Comparison of ENCODE assay signal across 8 cellular contexts in genomic region chr12:124388679-124389536, GRCh38.
DNase-seq lines count a peak whose midpoint lies in the region; ATAC-seq, FAIRE-seq and TF ChIP-seq lines count a peak whose summit lies in the region.

No MANE protein-coding gene starts in this region.

- H2BK5ac ChIP-seq in trophoblast cell (ENCODE audit: low read depth, low read length, poor library complexity), result peak overlapping the region; percentile 43

- no peak overlapping the region for H3K27ac Mint-ChIP-seq in T-cell

- peak overlapping the region; percentile 65 for H2BK120ac ChIP-seq in trophoblast cell (ENCODE audit: insufficient read depth, low read length, poor library complexity)

- TF ChIP-seq CTCF in A549 (IDR thresholded peaks at IDR 0.05) (no peak), testis (IDR thresholded peaks at IDR 0.05) (no peak)

- CTCF ChIA-PET in A549 (lab: Yijun Ruan, JAX) (interaction anchor here (0.6 to 9.3 kb wide), 15 partner anchors 9 to 382 kb away, joined by 3 to 100 read pairs (median 5); no protein-coding TSS in a partner anchor), T-cell (lab: Charles Lee) (interaction anchor here (0.6 to 1.6 kb wide), 4 partner anchors 10 to 389 kb away, joined by 3 to 8 read pairs (median 4); no protein-coding TSS in a partner anchor)

- H3K14ac ChIP-seq in trophoblast cell (ENCODE audit: low read length), result peak overlapping the region; percentile 68

- peak overlapping the region; percentile 49 for H4K8ac ChIP-seq in trophoblast cell (ENCODE audit: low read depth, low read length)

- ATAC-seq in A549 (peak; percentile 30 to 56), HG02759 (IDR thresholded peaks at IDR 0.05; ENCODE audit: unreplicated experiment) (peak; percentile 44), T-cell (replicated peaks in 1 of 4) (peak; percentile 74 to 83 (median 78)), left cardiac atrium (peak; percentile 69 to 70)

- peak overlapping the region; percentile 31 for H4K12ac ChIP-seq in trophoblast cell (ENCODE audit: low read depth, low read length)

- no peaks in the 10 kb centered on the region for H3K9me3 ChIP-seq in A549
- peaks cover 4% of the 10 kb centered on the region for H3K9me3 ChIP-seq in trophoblast cell (ENCODE audit: insufficient read depth, low read depth, low read length)
- no peaks in the 10 kb centered on the region for H3K9me3 ChIP-seq in testis

- no peak overlapping the region for H3K23ac ChIP-seq in trophoblast cell (ENCODE audit: low read length)

- DNase-seq in A549 (ENCODE audit: low read depth in 1 of 2, low spot score in 1 of 2), result peak; percentile 74 to 94
- peak; percentile 29 to 80 (median 67) for DNase-seq in T-cell
- DNase-seq in amniotic stem cell (lab: John Stamatoyannopoulos, UW), result peak; percentile 59
- peak; percentile 92 for DNase-seq in left cardiac atrium
- peak; percentile 77 to 83 for DNase-seq in trophoblast cell
- peak; percentile 92 for DNase-seq in testis
- no peak for DNase-seq in NOMO-1 treated with dmso at 0.1 percent for 144 hours (lab: John Stamatoyannopoulos, UW; ENCODE audit: unreplicated experiment)

- peak overlapping the region; percentile 63 for H2BK12ac ChIP-seq in trophoblast cell (ENCODE audit: low read length)

- peak overlapping the region; percentile 80 for H4K91ac ChIP-seq in trophoblast cell (ENCODE audit: low read depth, low read length)

- H3K36me3 Mint-ChIP-seq in T-cell, result peaks cover 6% of the 10 kb centered on the region

- H3K27ac ChIP-seq in A549, result peak overlapping the region; percentile 99 to 100
- peak overlapping the region; percentile 88 for H3K27ac ChIP-seq in trophoblast cell (ENCODE audit: low read depth, low read length)
- H3K27ac ChIP-seq in testis, result peak overlapping the region; percentile 80 to 82

- peak overlapping the region; percentile 53 to 69 (median 66) for H3K4me3 Mint-ChIP-seq in T-cell

- peak; percentile 31 to 44; a peak in 2 of 5 replicates for TF ChIP-seq EP300 in A549 (IDR thresholded peaks at IDR 0.05)

- POLR2A ChIA-PET in A549 (lab: Yijun Ruan, JAX), result interaction anchor here (0.6 to 3.8 kb wide), 13 partner anchors 9 to 525 kb away, joined by 3 to 22 read pairs (median 4); partner anchors contain the start of genes NCOR2 and UBC
- POLR2A ChIA-PET in T-cell (lab: Charles Lee), result interaction anchor here in 1 of 2 donors (0.5 to 0.7 kb wide), 2 partner anchors 26 to 47 kb away, joined by 3 to 4 read pairs; no protein-coding TSS in a partner anchor

- TF ChIP-seq POLR2A in A549 (IDR thresholded peaks at IDR 0.05; ENCODE audit: low read length), result peak; percentile 41
- TF ChIP-seq POLR2A in testis (IDR thresholded peaks at IDR 0.05), result no peak

- H2AFZ ChIP-seq in trophoblast cell (ENCODE audit: insufficient read depth, low read length, poor library complexity), result peak overlapping the region; percentile 67

- intact Hi-C loops in left cardiac atrium (cut with DNase I), result loop anchor here (5.0 to 10.0 kb wide), 3 partner anchors 33 to 176 kb away; partner anchors contain the start of gene NCOR2 (in 2 of the 2)
- intact Hi-C loops in testis (cut with DNase I; ENCODE audit: low total_unique reads), result loop anchor here (10.0 kb wide), 1 partner anchor 176 kb away; the partner anchor contains the start of gene NCOR2

- H3K36me3 ChIP-seq in trophoblast cell (ENCODE audit: control insufficient read depth in 1 of 2, insufficient read depth in 2 of 2, low read length in 2 of 2), result peaks cover 24% of the 10 kb centered on the region in 2 experiments
- no peaks in the 10 kb centered on the region for H3K36me3 ChIP-seq in testis (ENCODE audit: low read depth, missing control alignments)

- peaks cover 21% of the 10 kb centered on the region for H3K79me2 ChIP-seq in trophoblast cell (ENCODE audit: control insufficient read depth, insufficient read depth, low read length, poor library complexity)

- no peaks in the 10 kb centered on the region for H3K27me3 Mint-ChIP-seq in T-cell

- H3K4ac ChIP-seq in trophoblast cell (ENCODE audit: low read depth, low read length), result peak overlapping the region; percentile 54

- H3K4me1 Mint-ChIP-seq in T-cell, result peaks cover 28 to 37% (median 35%) of the 10 kb centered on the region in 3 donors

- H3K27me3 ChIP-seq in trophoblast cell (ENCODE audit: insufficient read depth, low read length) (no peaks in the 10 kb centered on the region), testis (no peaks in the 10 kb centered on the region)

- FAIRE-seq in A549 (lab: Jason Lieb, UNC), result no peak

- peaks cover 69% of the 10 kb centered on the region for H3K4me1 ChIP-seq in A549
- peaks cover 59 to 77% of the 10 kb centered on the region in 2 experiments for H3K4me1 ChIP-seq in trophoblast cell (ENCODE audit: control insufficient read depth in 1 of 2, insufficient read depth in 2 of 2, low read length in 2 of 2)
- peaks cover 71% of the 10 kb centered on the region for H3K4me1 ChIP-seq in testis

- peak overlapping the region; percentile 97 for H3K4me2 ChIP-seq in A549
- H3K4me2 ChIP-seq in trophoblast cell (ENCODE audit: low read length), result peak overlapping the region; percentile 89

- peaks cover 50% of the 10 kb centered on the region for H3K79me1 ChIP-seq in trophoblast cell (ENCODE audit: low read length)

- H2AK5ac ChIP-seq in trophoblast cell (ENCODE audit: low read length), result peak overlapping the region; percentile 29

- TF ChIP-seq RAD21 in A549 (conservative IDR thresholded peaks at IDR 0.05 in 1 of 2, IDR thresholded peaks at IDR 0.05 in 1 of 2), result no peak; a peak in 1 of 5 replicates

- peak overlapping the region; percentile 60 for H3K18ac ChIP-seq in trophoblast cell (ENCODE audit: low read length)

- H3K4me3 ChIP-seq in A549 (peak overlapping the region; percentile 79), trophoblast cell (ENCODE audit: low read depth, low read length) (peak overlapping the region; percentile 72), testis (peak overlapping the region; percentile 50 to 59)

- 0% methylated on average over 18 of the region's 68 CpGs for WGBS in A549 (ENCODE audit: missing lambda C conversion rate)
- WGBS in trophoblast cell (ENCODE audit: extremely low coverage, insufficient coverage, insufficient read length), result no CpG with 5 or more reads among the region's 68 CpGs
- WGBS in testis, 2 donors, result 19 to 27% methylated on average over 34 to 57 of the region's 68 CpGs

- H3K9me3 Mint-ChIP-seq in T-cell, result no peaks in the 10 kb centered on the region

- peak overlapping the region; percentile 77 for H3K9ac ChIP-seq in trophoblast cell (ENCODE audit: low read length)

TF ChIP-seq in A549, 52 proteins besides CTCF, POLR2A, EP300 and RAD21:
- peak; percentile 77; the same call in 1 of the 2 replicates for TF ChIP-seq FOSB (CRISPR knock-in tag; IDR thresholded peaks at IDR 0.05)
- TF ChIP-seq, protein P1, sequence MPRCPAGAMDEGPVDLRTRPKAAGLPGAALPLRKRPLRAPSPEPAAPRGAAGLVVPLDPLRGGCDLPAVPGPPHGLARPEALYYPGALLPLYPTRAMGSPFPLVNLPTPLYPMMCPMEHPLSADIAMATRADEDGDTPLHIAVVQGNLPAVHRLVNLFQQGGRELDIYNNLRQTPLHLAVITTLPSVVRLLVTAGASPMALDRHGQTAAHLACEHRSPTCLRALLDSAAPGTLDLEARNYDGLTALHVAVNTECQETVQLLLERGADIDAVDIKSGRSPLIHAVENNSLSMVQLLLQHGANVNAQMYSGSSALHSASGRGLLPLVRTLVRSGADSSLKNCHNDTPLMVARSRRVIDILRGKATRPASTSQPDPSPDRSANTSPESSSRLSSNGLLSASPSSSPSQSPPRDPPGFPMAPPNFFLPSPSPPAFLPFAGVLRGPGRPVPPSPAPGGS (IDR thresholded peaks at IDR 0.05), result 0 out of 3 replicates have a peak, but pooled peaks have one; percentile 47
- no peak for TF ChIP-seq CHD4 (IDR thresholded peaks at IDR 0.05; ENCODE audit: borderline replicate concordance)
- TF ChIP-seq NPAS2 (CRISPR knock-in tag; IDR thresholded peaks at IDR 0.05; ENCODE audit: borderline replicate concordance), result no peak
- peak; percentile 53 for TF ChIP-seq GATA3 (IDR thresholded peaks at IDR 0.05; ENCODE audit: borderline replicate concordance)
- TF ChIP-seq HEYL (CRISPR knock-in tag; IDR thresholded peaks at IDR 0.05), result no peak
- no peak for TF ChIP-seq TP53 (CRISPR knock-in tag; IDR thresholded peaks at IDR 0.05)
- TF ChIP-seq RNF2 (IDR thresholded peaks at IDR 0.05; ENCODE audit: borderline replicate concordance, low read depth), result 0 out of 2 replicates have a peak, but pooled peaks have one; percentile 48
- TF ChIP-seq, protein P2, sequence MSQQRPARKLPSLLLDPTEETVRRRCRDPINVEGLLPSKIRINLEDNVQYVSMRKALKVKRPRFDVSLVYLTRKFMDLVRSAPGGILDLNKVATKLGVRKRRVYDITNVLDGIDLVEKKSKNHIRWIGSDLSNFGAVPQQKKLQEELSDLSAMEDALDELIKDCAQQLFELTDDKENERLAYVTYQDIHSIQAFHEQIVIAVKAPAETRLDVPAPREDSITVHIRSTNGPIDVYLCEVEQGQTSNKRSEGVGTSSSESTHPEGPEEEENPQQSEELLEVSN (IDR thresholded peaks at IDR 0.05; ENCODE audit: borderline replicate concordance, low read depth), result peak; percentile 53
- TF ChIP-seq MYC (IDR thresholded peaks at IDR 0.05; ENCODE audit: borderline replicate concordance, low read length), result peak; percentile 30; the same call in 1 of the 2 replicates
- peak; percentile 8 to 93; a peak in 4 of 5 replicates for TF ChIP-seq JUN (IDR thresholded peaks at IDR 0.05)
- TF ChIP-seq, protein P3, sequence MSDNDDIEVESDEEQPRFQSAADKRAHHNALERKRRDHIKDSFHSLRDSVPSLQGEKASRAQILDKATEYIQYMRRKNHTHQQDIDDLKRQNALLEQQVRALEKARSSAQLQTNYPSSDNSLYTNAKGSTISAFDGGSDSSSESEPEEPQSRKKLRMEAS (IDR thresholded peaks at IDR 0.05), result peak; percentile 86
- no peak for TF ChIP-seq ESRRA (IDR thresholded peaks at IDR 0.05; ENCODE audit: borderline replicate concordance, low read length)
- no peak for TF ChIP-seq RARB (CRISPR knock-in tag; IDR thresholded peaks at IDR 0.05)
TF ChIP-seq in A549: peak in this region for 8.
